8 cellular contexts compared by ENCODE assay signal in the genomic region with DNA sequence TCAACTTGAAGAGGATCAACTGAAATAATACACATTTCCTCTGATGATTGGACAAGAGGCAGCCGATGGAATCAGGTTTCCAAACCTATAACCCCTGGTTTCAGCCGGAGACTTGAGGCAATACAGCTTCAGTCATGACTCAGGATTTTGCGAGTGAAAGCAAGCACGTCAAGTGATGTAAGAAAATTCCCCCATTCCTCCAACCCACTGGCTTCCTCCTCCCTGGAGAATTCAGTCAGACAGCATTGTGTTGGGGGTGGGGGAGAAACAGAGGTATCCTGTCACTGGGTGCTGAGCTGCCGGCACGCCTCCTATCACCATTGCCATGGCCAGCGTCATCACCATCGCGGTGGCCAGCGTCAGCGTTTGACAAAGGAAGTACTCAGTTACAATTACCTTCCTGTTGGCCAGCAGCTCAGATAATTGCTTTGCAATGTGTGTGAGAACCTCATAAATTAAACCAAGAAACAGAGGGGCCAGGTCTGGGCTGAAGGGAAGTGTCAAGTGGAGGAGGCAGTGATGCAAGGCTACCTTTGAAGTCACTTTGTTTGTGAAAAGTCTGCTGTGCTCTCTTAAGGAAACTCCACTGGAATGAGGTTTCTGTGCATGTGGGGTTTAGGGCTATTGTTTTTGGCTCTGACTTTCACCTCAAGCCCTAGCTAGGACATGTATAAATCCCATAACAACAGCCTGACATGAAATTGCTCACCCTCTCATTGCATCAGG. TPM values are rescaled to one million over a fixed set of nuclear protein-coding genes. Genes with fewer than 3 reads are reported as not detected.
DNase-seq lines count a peak whose midpoint lies in the region; ATAC-seq and TF ChIP-seq lines count a peak whose summit lies in the region.

No MANE protein-coding gene starts in this region.

- ATAC-seq in HG03439 (IDR thresholded peaks at IDR 0.05; ENCODE audit: unreplicated experiment) (no peak), HG02571 (IDR thresholded peaks at IDR 0.05; ENCODE audit: unreplicated experiment) (no peak)

- H3K27me3 ChIP-seq in HUES64 (ENCODE audit: insufficient read depth, low read length) (no peaks in the 10 kb centered on the region), adrenal gland (no peaks in the 10 kb centered on the region), iPS DF 6.9 (ENCODE audit: control insufficient read depth, insufficient read depth, low read length) (no peaks in the 10 kb centered on the region), smooth muscle cell (ENCODE audit: low read depth) (no peaks in the 10 kb centered on the region)

- no peaks in the 10 kb centered on the region for H3K79me2 ChIP-seq in smooth muscle cell (ENCODE audit: low read depth)

- H2AFZ ChIP-seq in smooth muscle cell (ENCODE audit: low read depth) = no peak overlapping the region

- H3K4me1 ChIP-seq in HUES64 (ENCODE audit: insufficient read depth, low read length) (peaks cover 24% of the 10 kb centered on the region), adrenal gland (replicated peaks in 1 of 2) (peaks cover 4 to 9% of the 10 kb centered on the region in 2 donors), iPS DF 6.9 (ENCODE audit: control insufficient read depth, insufficient read depth, low read length) (peaks cover 9% of the 10 kb centered on the region; the same call in 1 of the 2 replicates), smooth muscle cell (ENCODE audit: low read depth) (peaks cover 16% of the 10 kb centered on the region)

- H3K9me3 ChIP-seq in HUES64 (ENCODE audit: insufficient read depth, low read depth, low read length) (no peaks in the 10 kb centered on the region), adrenal gland (replicated peaks in 1 of 3) (no peaks in the 10 kb centered on the region), iPS DF 6.9 (ENCODE audit: control insufficient read depth, insufficient read depth, low read length) (no peaks in the 10 kb centered on the region), smooth muscle cell (replicated peaks; ENCODE audit: low read depth) (no peaks in the 10 kb centered on the region)

- peaks cover 22% of the 10 kb centered on the region for H3F3A ChIP-seq in smooth muscle cell (ENCODE audit: low read depth)

- WGBS in HUES64 = 18% methylated on average over 11 of the region's 11 CpGs
- WGBS in adrenal gland, 4 donors = 47 to 65% (median 55%) methylated on average over 9 to 11 of the region's 11 CpGs
- WGBS in iPS DF 6.9 (ENCODE audit: insufficient coverage, insufficient read length) = no CpG with 5 or more reads among the region's 11 CpGs
- WGBS in smooth muscle cell (ENCODE audit: low lambda C conversion rate) = 1% methylated on average over 11 of the region's 11 CpGs

- H3K27ac ChIP-seq in HUES64 (ENCODE audit: low read depth, low read length) (peak overlapping the region; percentile 89), adrenal gland (peak overlapping the region in 4 of 5 donors; percentile 31 to 81 (median 53)), iPS DF 6.9 (ENCODE audit: low read length) (no peak overlapping the region), smooth muscle cell (ENCODE audit: low read depth) (peak overlapping the region; percentile 97)

- no peak for TF ChIP-seq POLR2A in adrenal gland (IDR thresholded peaks at IDR 0.05)

- 0 out of 2 replicates have a peak overlapping the region, but pooled peaks have one; percentile 2 for H3K4me3 ChIP-seq in HUES64 (ENCODE audit: low read length)
- H3K4me3 ChIP-seq in adrenal gland = peak overlapping the region in 1 of 4 donors; percentile 9
- no peak overlapping the region for H3K4me3 ChIP-seq in iPS DF 6.9 (ENCODE audit: low read length)
- no peak overlapping the region for H3K4me3 ChIP-seq in smooth muscle cell

- H3K9ac ChIP-seq in HUES64 (ENCODE audit: low read depth, low read length) (peak overlapping the region; percentile 23; the same call in 1 of the 2 replicates), smooth muscle cell (ENCODE audit: low read depth) (peak overlapping the region; percentile 93)

- H3K36me3 ChIP-seq in HUES64 (ENCODE audit: insufficient read depth, low read length) (no peaks in the 10 kb centered on the region), adrenal gland (replicated peaks in 1 of 2) (no peaks in the 10 kb centered on the region), iPS DF 6.9 (ENCODE audit: control insufficient read depth, insufficient read depth, low read length) (no peaks in the 10 kb centered on the region), smooth muscle cell (ENCODE audit: low read depth) (no peaks in the 10 kb centered on the region)

- H4K20me1 ChIP-seq in smooth muscle cell (ENCODE audit: low read depth) = no peaks in the 10 kb centered on the region

- no peak for TF ChIP-seq CTCF in adrenal gland (IDR thresholded peaks at IDR 0.05)
- no peak for TF ChIP-seq CTCF in smooth muscle cell (IDR thresholded peaks at IDR 0.05; ENCODE audit: borderline replicate concordance, insufficient read depth, poor library complexity, severe bottlenecking)

- H3K4me2 ChIP-seq in smooth muscle cell = peak overlapping the region; percentile 75

- DNase-seq in DMS153 (lab: John Stamatoyannopoulos, UW) = peak; percentile 96
- peak; percentile 100 for DNase-seq in SHP77 (lab: John Stamatoyannopoulos, UW)
- DNase-seq in adrenal gland = peak; percentile 33 to 88 (median 63)
- DNase-seq in iPS DF 6.9 (ENCODE audit: low read depth, low spot score) = peak; percentile 55
- DNase-seq in smooth muscle cell (lab: John Stamatoyannopoulos, UW; ENCODE audit: unreplicated experiment) = peak; percentile 54

- intact Hi-C loops in adrenal gland (cut with DNase I) = no loop called here

RNA-seq across cellular contexts. Expression of a gene that starts 50.3 kb away (rescaled TPM):
- polyA plus RNA-seq in HUES64 (2013, experiment 1 of 2) = 1.3 TPM
- polyA plus RNA-seq in HUES64 (2013, experiment 2 of 2) = 1.3 TPM
- total RNA-seq in adrenal gland (1 to 10 TPM in 6 of 8 donors, under 1 TPM in 2; 0.69 to 9.3 (median 2.6) TPM), smooth muscle cell (29.9 and 40.6 TPM in 2 replicates)
- polyA plus RNA-seq in adrenal gland (1 to 10 TPM in 2 of 3 donors, under 1 TPM in 1; 0.49 to 2.4 (median 1.4) TPM), smooth muscle cell (28.9 and 31.2 TPM in 2 replicates)
